In genomic region chr10:10796061-10796773, GRCh38 we compare ENCODE assay signal across 1 cellular context.
A peak's percentile ranks its signal among the peaks of the same experiment; 100 is the strongest.
TF ChIP-seq lines count a peak whose summit lies in the region.

No MANE protein-coding gene starts in this region.

TF ChIP-seq in HEK293, 187 proteins besides CTCF, POLR2A, EP300 and RAD21 (continued from another document):
- TF ChIP-seq ELK4 (IDR thresholded peaks at IDR 0.05; ENCODE audit: borderline replicate concordance, low read depth, low read length) (no peak), ZNF645 (tag by site-specific recombination; IDR thresholded peaks at IDR 0.05) (no peak), HOXA7 (CRISPR knock-in tag; IDR thresholded peaks at IDR 0.05; ENCODE audit: borderline replicate concordance) (no peak), BCL11A (tag by site-specific recombination; IDR thresholded peaks at IDR 0.05; ENCODE audit: low read depth) (no peak), IKZF3 (tag by site-specific recombination; IDR thresholded peaks at IDR 0.05) (peak; percentile 63; the same call in 1 of the 2 replicates), ZNF623 (tag by site-specific recombination; IDR thresholded peaks at IDR 0.05) (no peak), ZNF248 (tag by site-specific recombination; IDR thresholded peaks at IDR 0.05) (no peak), ZNF560 (tag by site-specific recombination; IDR thresholded peaks at IDR 0.05; ENCODE audit: borderline replicate concordance) (no peak), ZBTB7A (tag by site-specific recombination; IDR thresholded peaks at IDR 0.05; ENCODE audit: low read depth) (no peak), ZNF394 (tag by site-specific recombination; IDR thresholded peaks at IDR 0.05; ENCODE audit: borderline replicate concordance) (peak; percentile 62; the same call in 1 of the 2 replicates), ZNF664 (tag by site-specific recombination; IDR thresholded peaks at IDR 0.05) (no peak), ZBTB21 (tag by site-specific recombination; IDR thresholded peaks at IDR 0.05) (peak; percentile 59)
TF ChIP-seq in HEK293: peak in this region for 19.
